In genomic region chr3:71575433-71575832, GRCh38 we compare ENCODE assay signal across 19 cellular contexts. TPM values are rescaled to one million over a fixed set of nuclear protein-coding genes. Genes with fewer than 3 reads are reported as not detected.
DNase-seq lines count a peak whose midpoint lies in the region; ATAC-seq and TF ChIP-seq lines count a peak whose summit lies in the region.
"Had no signal": no experiment of that assay in that cellular context is flagged by ENCODE, and none has a peak within 500 bp of the region (broad histone marks: within the 10 kb centered on the region; RNA-seq: fewer than 3 reads in every experiment).

No MANE protein-coding gene starts in this region.

- no peaks in the 10 kb centered on the region for H3F3A ChIP-seq in Loucy (ENCODE audit: low read depth)

- no peak overlapping the region for H3K9ac ChIP-seq in Loucy (ENCODE audit: low read depth, low read length, poor library complexity, severe bottlenecking)

- no peaks in the 10 kb centered on the region for H3K9me3 ChIP-seq in Loucy (ENCODE audit: insufficient read depth, low read depth, low read length)
- no peaks in the 10 kb centered on the region for H3K9me3 ChIP-seq in gastroesophageal sphincter

- TF ChIP-seq POLR2A in gastroesophageal sphincter (IDR thresholded peaks at IDR 0.05): no peak

- H3K4me3 Mint-ChIP-seq in activated B cell treated with CpG ODN at 0.5 μM for 24 hours: no peak overlapping the region
- peak overlapping the region; percentile 25 for H3K4me3 Mint-ChIP-seq in type B pancreatic cell
- H3K4me3 Mint-ChIP-seq: GM23338 had no signal

- H3K27ac Mint-ChIP-seq in activated B cell treated with CpG ODN at 0.5 μM for 24 hours: peak overlapping the region; percentile 15
- H3K27ac Mint-ChIP-seq in type B pancreatic cell: no peak overlapping the region
- H3K27ac Mint-ChIP-seq: GM23338 had no signal

- H3K9me3 Mint-ChIP-seq in activated B cell treated with CpG ODN at 0.5 μM for 24 hours: no peaks in the 10 kb centered on the region
- H3K9me3 Mint-ChIP-seq in type B pancreatic cell: no peaks in the 10 kb centered on the region
- H3K9me3 Mint-ChIP-seq: GM23338 had no signal

- no peaks in the 10 kb centered on the region for H3K36me3 ChIP-seq in Loucy (ENCODE audit: insufficient read depth, low read length)
- H3K36me3 ChIP-seq in gastroesophageal sphincter: no peaks in the 10 kb centered on the region

- H2AFZ ChIP-seq in Loucy (ENCODE audit: low read length): no peak overlapping the region
- H2AFZ ChIP-seq: GM23338 had no signal

- peaks cover 96% of the 10 kb centered on the region for H3K79me2 ChIP-seq in Loucy (ENCODE audit: insufficient read depth, low read length)

- WGBS in gastroesophageal sphincter (ENCODE audit: low coverage in 1 of 2), 2 donors: 87% methylated on average over 2 of the region's 2 CpGs; no CpG with 5 or more reads in 1 of the 2 donors

- no peak for DNase-seq in activated B cell treated with CpG ODN at 0.5 μM for 24 hours
- no peak for DNase-seq in type B pancreatic cell (ENCODE audit: extremely low spot score, unreplicated experiment)
- DNase-seq in superior temporal gyrus (ENCODE audit: extremely low spot score): no peak
- no peak for DNase-seq in ACHN
- DNase-seq in substantia nigra (lab: John Stamatoyannopoulos, UW): no peak
- DNase-seq: DND-41, GDM1, KBM-7, NCI-H1105 treated with DMSO at 0.1 percent for 48 hours, NCI-H1694 treated with DMSO at 0.1 percent for 48 hours, NCI-H2107, NCI-H226, NCI-H524 treated with DMSO at 0.1 percent for 48 hours, SHP77 treated with DMSO at 0.1 percent for 48 hours had no signal

- no peaks in the 10 kb centered on the region for H3K9me2 ChIP-seq in Loucy (replicated peaks; ENCODE audit: low read depth, low read length)

- no peak for TF ChIP-seq EP300 in gastroesophageal sphincter (IDR thresholded peaks at IDR 0.05)

- H4K20me1 ChIP-seq in Loucy (ENCODE audit: insufficient read depth, low read length, poor library complexity, severe bottlenecking): peaks cover 32% of the 10 kb centered on the region

- H3K36me3 Mint-ChIP-seq in activated B cell treated with CpG ODN at 0.5 μM for 24 hours (ENCODE audit: low read depth): peaks cover 11% of the 10 kb centered on the region
- peaks cover 29% of the 10 kb centered on the region for H3K36me3 Mint-ChIP-seq in type B pancreatic cell

- H3K4me1 Mint-ChIP-seq in activated B cell treated with CpG ODN at 0.5 μM for 24 hours: peaks cover 47% of the 10 kb centered on the region
- peaks cover 46% of the 10 kb centered on the region for H3K4me1 Mint-ChIP-seq in type B pancreatic cell (ENCODE audit: unreplicated experiment)

- H3K4me1 ChIP-seq in Loucy (ENCODE audit: insufficient read depth, low read length, poor library complexity, severe bottlenecking) (peaks cover 79% of the 10 kb centered on the region), gastroesophageal sphincter (peaks cover 7 to 83% (median 8%) of the 10 kb centered on the region in 3 donors)

- H3K27me3 ChIP-seq in Loucy (ENCODE audit: insufficient read depth, low read length, poor library complexity, severe bottlenecking): no peaks in the 10 kb centered on the region
- H3K27me3 ChIP-seq in gastroesophageal sphincter: no peaks in the 10 kb centered on the region

- peak overlapping the region; percentile 77 to 100 (median 89) for H3K27ac ChIP-seq in gastroesophageal sphincter
- no peak overlapping the region for H3K27ac ChIP-seq in substantia nigra (ENCODE audit: low read depth, low read length, poor library complexity, severe bottlenecking)

- POLR2A ChIA-PET in activated B cell treated with CpG ODN at 0.5 μM for 24 hours (lab: Charles Lee): interaction anchor here (1.2 to 1.3 kb wide), 2 partner anchors 121 to 512 kb away, joined by 3 to 4 read pairs; no protein-coding TSS in a partner anchor

- H3K4me3 ChIP-seq in Loucy (ENCODE audit: low read length, poor library complexity, severe bottlenecking): peak overlapping the region; percentile 13
- H3K4me3 ChIP-seq in gastroesophageal sphincter: no peak overlapping the region
- H3K4me3 ChIP-seq: GM12878, GM23338 had no signal

- intact Hi-C loops in activated B cell treated with CpG ODN at 0.5 μM for 24 hours (cut with micrococcal nuclease): no loop called here

- H3K27me3 Mint-ChIP-seq in activated B cell treated with CpG ODN at 0.5 μM for 24 hours (no peaks in the 10 kb centered on the region), type B pancreatic cell (no peaks in the 10 kb centered on the region)

- ATAC-seq in activated B cell treated with CpG ODN at 0.5 μM for 24 hours (ENCODE audit: low read depth) (no peak), gastroesophageal sphincter (no peak)
- ATAC-seq: GM12878, GM23338, SK-N-SH treated with all-trans-retinoic acid at 6 μM for 48 hours had no signal

- in situ Hi-C loops in ACHN (cut with HindIII; ENCODE audit: low pct_ligation_motif_present, low pct_unique_long_range_greater_than_20kb, low sequenced_read_pairs): no loop called here

- TF ChIP-seq CTCF in Loucy (conservative IDR thresholded peaks at IDR 0.05; ENCODE audit: low read length) (no peak), activated B cell treated with CpG ODN at 0.5 μM for 24 hours (IDR thresholded peaks at IDR 0.05) (no peak), gastroesophageal sphincter (IDR thresholded peaks at IDR 0.05) (no peak), type B pancreatic cell (conservative IDR thresholded peaks at IDR 0.05) (no peak)

- peak overlapping the region; percentile 98 for H3K4me2 ChIP-seq in Loucy (ENCODE audit: low read depth, low read length, poor library complexity, severe bottlenecking)
- H3K4me2 ChIP-seq: GM23338 had no signal

- CTCF ChIA-PET in activated B cell treated with CpG ODN at 0.5 μM for 24 hours (lab: Charles Lee): interaction anchor here (0.9 kb wide), 1 partner anchor 11 kb away, joined by 3 read pairs; no protein-coding TSS in a partner anchor

RNA-seq across cellular contexts. Expression of gene FOXP1, which starts 8.1 kb away (rescaled TPM):
- total RNA-seq in activated B cell treated with CpG ODN at 0.5 μM for 24 hours (491 and 563 TPM in 2 replicates), gastroesophageal sphincter (100 to 1,000 TPM; 169 to 300 (median 202) TPM), type B pancreatic cell (ENCODE audit: low replicate concordance) (113 and 127 TPM in 2 replicates)
